In genomic region chr16:1238903-1239302, GRCh38 we compare ENCODE assay signal across 10 cellular contexts. TPM values are rescaled to one million over a fixed set of nuclear protein-coding genes. Genes with fewer than 3 reads are reported as not detected.
"Had no signal": no experiment of that assay in that cellular context is flagged by ENCODE, and none has a peak within 500 bp of the region (broad histone marks: within the 10 kb centered on the region; RNA-seq: fewer than 3 reads in every experiment).

No MANE protein-coding gene starts in this region.

RNA-seq across cellular contexts. Expression of gene TPSAB1, which starts 1.6 kb away (rescaled TPM):
- total RNA-seq: activated T-helper 1 cell treated with anti-CD3 and anti-CD28 coated beads, Interleukin-12 subunit alpha, Interleukin-12 subunit beta, Interleukin-2, Interleukin-4 antibody, amounts not matched to agents 30 ng/mL and 10 ng/mL and 1 ng/mL, durations not matched to agents 14 hours and 24 hours and 36 hours; kidney epithelial cell; naive thymus-derived CD8-positive, alpha-beta T cell; osteoblast had no signal
- polyA plus RNA-seq: immature natural killer cell; naive thymus-derived CD8-positive, alpha-beta T cell had no signal

RNA-seq across cellular contexts. Expression of gene TPSB2, which starts 8.9 kb away (rescaled TPM):
- total RNA-seq: activated T-helper 1 cell treated with anti-CD3 and anti-CD28 coated beads, Interleukin-12 subunit alpha, Interleukin-12 subunit beta, Interleukin-2, Interleukin-4 antibody, amounts not matched to agents 30 ng/mL and 10 ng/mL and 1 ng/mL, durations not matched to agents 14 hours and 24 hours and 36 hours; kidney epithelial cell; naive thymus-derived CD8-positive, alpha-beta T cell; osteoblast; skeletal muscle tissue had no signal
- polyA plus RNA-seq: immature natural killer cell; naive thymus-derived CD8-positive, alpha-beta T cell had no signal

RNA-seq across cellular contexts. Expression of gene TPSG1, which starts 13.8 kb away (rescaled TPM):
- total RNA-seq: activated T-helper 1 cell treated with anti-CD3 and anti-CD28 coated beads, Interleukin-12 subunit alpha, Interleukin-12 subunit beta, Interleukin-2, Interleukin-4 antibody, amounts not matched to agents 30 ng/mL and 10 ng/mL and 1 ng/mL, durations not matched to agents 14 hours and 24 hours and 36 hours; heart left ventricle; kidney epithelial cell; naive thymus-derived CD8-positive, alpha-beta T cell; osteoblast; skeletal muscle tissue; urinary bladder had no signal
- polyA plus RNA-seq: heart left ventricle; immature natural killer cell; naive thymus-derived CD8-positive, alpha-beta T cell had no signal

RNA-seq across cellular contexts. Expression of gene TPSD1, which starts 17.0 kb away (rescaled TPM):
- total RNA-seq: activated T-helper 1 cell treated with anti-CD3 and anti-CD28 coated beads, Interleukin-12 subunit alpha, Interleukin-12 subunit beta, Interleukin-2, Interleukin-4 antibody, amounts not matched to agents 30 ng/mL and 10 ng/mL and 1 ng/mL, durations not matched to agents 14 hours and 24 hours and 36 hours; esophagus mucosa; kidney epithelial cell; left lobe of liver; naive thymus-derived CD8-positive, alpha-beta T cell; osteoblast; skeletal muscle tissue had no signal
- polyA plus RNA-seq: immature natural killer cell; naive thymus-derived CD8-positive, alpha-beta T cell had no signal
